Comparison of ENCODE assay signal across 11 cellular contexts in genomic region chr22:31615940-31616314, GRCh38. TPM values are rescaled to one million over a fixed set of nuclear protein-coding genes. Genes with fewer than 3 reads are reported as not detected.
DNase-seq lines count a peak whose midpoint lies in the region; ATAC-seq and TF ChIP-seq lines count a peak whose summit lies in the region.
"Had no signal": no experiment of that assay in that cellular context is flagged by ENCODE, and none has a peak within 500 bp of the region (broad histone marks: within the 10 kb centered on the region; RNA-seq: fewer than 3 reads in every experiment).

No MANE protein-coding gene starts in this region.

- no peak overlapping the region for H3K4me3 Mint-ChIP-seq in CD4-positive, alpha-beta memory T cell
- H3K4me3 Mint-ChIP-seq in immature natural killer cell, result no peak overlapping the region

- no peaks in the 10 kb centered on the region for H3K9me3 Mint-ChIP-seq in CD4-positive, alpha-beta memory T cell
- H3K9me3 Mint-ChIP-seq in immature natural killer cell, result no peaks in the 10 kb centered on the region

- intact Hi-C loops in CD4-positive, alpha-beta memory T cell (cut with micrococcal nuclease), result no loop called here
- intact Hi-C loops in mucosa of descending colon (cut with DNase I, micrococcal nuclease), result no loop called here

- H3K9me3 ChIP-seq in CD4-positive, alpha-beta memory T cell (ENCODE audit: control insufficient read depth in 1 of 2, low read length in 2 of 2), result no peaks in the 10 kb centered on the region
- no peaks in the 10 kb centered on the region for H3K9me3 ChIP-seq in mucosa of descending colon
- H3K9me3 ChIP-seq: thoracic aorta had no signal

- H3K27me3 ChIP-seq in CD4-positive, alpha-beta memory T cell (ENCODE audit: insufficient read depth, low read length), result no peaks in the 10 kb centered on the region

- H3K4me3 ChIP-seq in CD4-positive, alpha-beta memory T cell (ENCODE audit: low read length in 2 of 2), result no peak overlapping the region
- H3K4me3 ChIP-seq in mucosa of descending colon, result no peak overlapping the region
- H3K4me3 ChIP-seq: smooth muscle cell, thoracic aorta had no signal

- CTCF ChIA-PET in CD4-positive, alpha-beta memory T cell (lab: Charles Lee; ENCODE audit: partially characterized antibody), result interaction anchor here (1.5 kb wide), 1 partner anchor 15 kb away, joined by 5 read pairs; no protein-coding TSS in a partner anchor

- ATAC-seq in GM18868 (IDR thresholded peaks at IDR 0.05; ENCODE audit: unreplicated experiment) (no peak), mucosa of descending colon (no peak), GM18873 (IDR thresholded peaks at IDR 0.05; ENCODE audit: low FRiP score, unreplicated experiment) (no peak)

- no peak for TF ChIP-seq CTCF in GM20000 (IDR thresholded peaks at IDR 0.05; ENCODE audit: extremely low read depth, missing control alignments)
- no peak for TF ChIP-seq CTCF in mucosa of descending colon (IDR thresholded peaks at IDR 0.05)

- peak overlapping the region; percentile 33 to 94 (median 83) for H3K27ac Mint-ChIP-seq in CD4-positive, alpha-beta memory T cell
- H3K27ac Mint-ChIP-seq in immature natural killer cell, result peak overlapping the region; percentile 51 to 83 (median 70)

- H3K4me1 ChIP-seq in CD4-positive, alpha-beta memory T cell (ENCODE audit: insufficient read depth, low read length), result peaks cover 15% of the 10 kb centered on the region
- H3K4me1 ChIP-seq in mucosa of descending colon (ENCODE audit: low read depth), result peaks cover 6% of the 10 kb centered on the region

- H3K27ac ChIP-seq in CD4-positive, alpha-beta memory T cell (ENCODE audit: low read depth, low read length), result peak overlapping the region; percentile 21
- H3K27ac ChIP-seq: thoracic aorta had no signal

- POLR2A ChIA-PET in CD4-positive, alpha-beta memory T cell (lab: Charles Lee; ENCODE audit: partially characterized antibody), result interaction anchor here (0.6 kb wide), 1 partner anchor 15 kb away, joined by 3 read pairs; no protein-coding TSS in a partner anchor

- peaks cover 11 to 64% of the 10 kb centered on the region in 2 donors for H3K36me3 Mint-ChIP-seq in CD4-positive, alpha-beta memory T cell
- peaks cover 0 to 6% (median 0%) of the 10 kb centered on the region in 3 donors for H3K36me3 Mint-ChIP-seq in immature natural killer cell

- peaks cover 7 to 19% (median 14%) of the 10 kb centered on the region in 4 donors for H3K4me1 Mint-ChIP-seq in CD4-positive, alpha-beta memory T cell
- peaks cover 13 to 18% of the 10 kb centered on the region in 2 donors for H3K4me1 Mint-ChIP-seq in immature natural killer cell

- H3K27me3 Mint-ChIP-seq in CD4-positive, alpha-beta memory T cell, result no peaks in the 10 kb centered on the region
- peaks cover 2 to 9% (median 4%) of the 10 kb centered on the region in 3 donors for H3K27me3 Mint-ChIP-seq in immature natural killer cell (ENCODE audit: low read depth in 3 of 3)

- DNase-seq in CD4-positive, alpha-beta memory T cell, result no peak
- peak; percentile 64 for DNase-seq in GM20000 (ENCODE audit: low spot score)
- peak; percentile 39 for DNase-seq in NCI-H69 (lab: John Stamatoyannopoulos, UW)
- no peak for DNase-seq in immature natural killer cell
- no peak for DNase-seq in mucosa of descending colon
- no peak for DNase-seq in inferior parietal cortex (ENCODE audit: extremely low spot score)
- DNase-seq: KG1 had no signal

- peaks cover 39% of the 10 kb centered on the region for H3K36me3 ChIP-seq in CD4-positive, alpha-beta memory T cell (ENCODE audit: insufficient read depth, low read length)
- H3K36me3 ChIP-seq in mucosa of descending colon (ENCODE audit: low read depth), result no peaks in the 10 kb centered on the region

RNA-seq across cellular contexts. Expression of gene PISD, which starts 46.1 kb away (rescaled TPM):
- 10 to 100 TPM; 34.3 to 35.4 TPM for total RNA-seq in CD4-positive, alpha-beta memory T cell
- polyA plus RNA-seq in CD4-positive, alpha-beta memory T cell, result 10 to 100 TPM; 16.7 to 27.3 TPM
- 10 to 100 TPM; 16.3 to 34.8 (median 25.3) TPM for polyA plus RNA-seq in immature natural killer cell
- 10 to 100 TPM; 31.6 to 42.9 (median 38.0) TPM for total RNA-seq in mucosa of descending colon

Comparison
In these comparisons a context has a peak if more than half of its experiments do, and no peak if none do; other contexts are left out.
1. DNase-seq: peak in GM20000 (single experiment) and NCI-H69 (single experiment); none in CD4-positive, alpha-beta memory T cell (0 of 5), immature natural killer cell (0 of 3), mucosa of descending colon (0 of 3) and inferior parietal cortex (single experiment).